8 cellular contexts compared by ENCODE assay signal in the genomic region with DNA sequence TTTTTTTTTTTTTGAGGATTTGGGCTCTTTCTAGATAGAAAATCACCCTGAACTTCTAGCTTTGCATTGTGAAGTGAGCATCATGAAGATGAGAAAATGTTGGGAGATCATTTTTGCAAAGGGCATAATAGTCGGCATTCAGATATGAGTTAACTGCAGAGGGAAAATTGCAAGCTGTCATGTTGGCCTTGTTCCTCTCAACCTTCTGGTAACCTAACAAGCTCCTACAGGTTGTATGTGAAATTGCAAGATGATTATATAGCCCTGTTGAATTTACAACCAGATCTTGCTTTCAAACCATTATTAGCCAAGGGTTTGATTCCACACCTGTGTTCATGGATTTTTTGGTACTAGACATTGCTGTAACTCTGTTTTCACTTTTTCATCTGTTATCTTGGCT. TPM values are rescaled to one million over a fixed set of nuclear protein-coding genes. Genes with fewer than 3 reads are reported as not detected.
A peak's percentile ranks its signal among the peaks of the same experiment; 100 is the strongest.
DNase-seq lines count a peak whose midpoint lies in the region; ATAC-seq and TF ChIP-seq lines count a peak whose summit lies in the region.

No MANE protein-coding gene starts in this region.

- TF ChIP-seq CTCF in activated CD8-positive, alpha-beta T cell treated with anti-CD3 and anti-CD28 coated beads for 36 hours (IDR thresholded peaks at IDR 0.05) = peak; percentile 62
- no peak for TF ChIP-seq CTCF in ovary (IDR thresholded peaks at IDR 0.05)

- H3K4me3 ChIP-seq in ovary = no peak overlapping the region

- POLR2A ChIA-PET in activated CD8-positive, alpha-beta T cell treated with anti-CD3 and anti-CD28 coated beads for 36 hours (lab: Charles Lee) = interaction anchor here (3.5 to 5.3 kb wide), 2 partner anchors 50 to 54 kb away, joined by 24 to 31 read pairs; a partner anchor contains a TSS

- H3K36me3 ChIP-seq in ovary = no peaks in the 10 kb centered on the region

- peak; percentile 13 to 52 for DNase-seq in NCI-H526 (lab: John Stamatoyannopoulos, UW)
- no peak for DNase-seq in NCI-H526 treated with DMSO at 0.1 percent for 48 hours (lab: John Stamatoyannopoulos, UW)
- peak; percentile 41 for DNase-seq in LHCN-M2 (ENCODE audit: low read depth)
- no peak for DNase-seq in activated CD8-positive, alpha-beta T cell treated with anti-CD3 and anti-CD28 coated beads for 36 hours
- no peak for DNase-seq in left colon
- DNase-seq in ovary = no peak

- H3K27me3 Mint-ChIP-seq in activated CD8-positive, alpha-beta T cell treated with anti-CD3 and anti-CD28 coated beads for 36 hours = no peaks in the 10 kb centered on the region

- 43 to 49% (median 46%) methylated on average over 1 of the region's 1 CpG for WGBS in ovary, 3 donors

- H3K4me3 Mint-ChIP-seq in activated CD8-positive, alpha-beta T cell treated with anti-CD3 and anti-CD28 coated beads for 36 hours = peak overlapping the region; percentile 82

- H3K4me1 ChIP-seq in ovary (ENCODE audit: insufficient read depth) = peaks cover 11% of the 10 kb centered on the region

- H3K27ac Mint-ChIP-seq in activated CD8-positive, alpha-beta T cell treated with anti-CD3 and anti-CD28 coated beads for 36 hours = peak overlapping the region; percentile 50

- no peak for TF ChIP-seq POLR2A in ovary (IDR thresholded peaks at IDR 0.05)

- peaks cover 51% of the 10 kb centered on the region for H3K4me1 Mint-ChIP-seq in activated CD8-positive, alpha-beta T cell treated with anti-CD3 and anti-CD28 coated beads for 36 hours (ENCODE audit: low read depth)

- H3K9me3 ChIP-seq in ovary = no peaks in the 10 kb centered on the region

- H3K9me3 Mint-ChIP-seq in activated CD8-positive, alpha-beta T cell treated with anti-CD3 and anti-CD28 coated beads for 36 hours = no peaks in the 10 kb centered on the region

- CTCF ChIA-PET in activated CD8-positive, alpha-beta T cell treated with anti-CD3 and anti-CD28 coated beads for 36 hours (lab: Charles Lee) = interaction anchor here (0.7 to 3.0 kb wide), 8 partner anchors 11 to 81 kb away, joined by 3 to 15 read pairs (median 4); no protein-coding TSS in a partner anchor

- no peak overlapping the region for H3K27ac ChIP-seq in ovary

- intact Hi-C loops in activated CD8-positive, alpha-beta T cell treated with anti-CD3 and anti-CD28 coated beads for 36 hours (cut with micrococcal nuclease) = loop anchor here (5.0 kb wide), 1 partner anchor 48 kb away; no protein-coding TSS in a partner anchor
- intact Hi-C loops in left colon (cut with DNase I, micrococcal nuclease) = no loop called here
- intact Hi-C loops in ovary (cut with DNase I) = loop anchor here in 1 of 4 donors (10.0 kb wide), 1 partner anchor 51 kb away; a partner anchor contains a TSS

- TF ChIP-seq EP300 in ovary (IDR thresholded peaks at IDR 0.05) = no peak

- no peak for ATAC-seq in activated CD8-positive, alpha-beta T cell treated with anti-CD3 and anti-CD28 coated beads for 36 hours
- ATAC-seq in left colon = peak; percentile 48
- no peak for ATAC-seq in HG03196 (IDR thresholded peaks at IDR 0.05; ENCODE audit: unreplicated experiment)
- no peak for ATAC-seq in HG03439 (IDR thresholded peaks at IDR 0.05; ENCODE audit: unreplicated experiment)

- no peaks in the 10 kb centered on the region for H3K27me3 ChIP-seq in ovary

- H3K36me3 Mint-ChIP-seq in activated CD8-positive, alpha-beta T cell treated with anti-CD3 and anti-CD28 coated beads for 36 hours (ENCODE audit: low read depth) = peaks cover 30% of the 10 kb centered on the region

RNA-seq across cellular contexts. Expression of a gene that starts 2.2 kb away (rescaled TPM):
- 54.2 and 57.1 TPM in 2 replicates for total RNA-seq in LHCN-M2 (2014; rRNA removed)
- polyA plus RNA-seq in LHCN-M2 (2012) = 25.7 TPM
- total RNA-seq in activated CD8-positive, alpha-beta T cell treated with anti-CD3 and anti-CD28 coated beads for 36 hours = 10 to 100 TPM; 29.7 to 29.9 TPM
- 10 to 100 TPM; 29.6 to 34.7 TPM for total RNA-seq in left colon
- total RNA-seq in ovary = 10 to 100 TPM; 17.8 to 38.0 (median 27.3) TPM
- 10 to 100 TPM; 13.0 to 29.8 TPM for polyA plus RNA-seq in ovary

RNA-seq across cellular contexts. Expression of a gene that starts 32.7 kb away (rescaled TPM):
- total RNA-seq in LHCN-M2 (2014; rRNA removed) = 52.5 and 84.5 TPM in 2 replicates
- polyA plus RNA-seq in LHCN-M2 (2012) = 32.1 TPM
- total RNA-seq in activated CD8-positive, alpha-beta T cell treated with anti-CD3 and anti-CD28 coated beads for 36 hours = 10 to 100 TPM; 65.8 to 65.9 TPM
- total RNA-seq in left colon = 10 to 100 TPM; 38.2 to 43.4 TPM
- total RNA-seq in ovary = 10 to 100 TPM; 39.9 to 46.5 (median 42.7) TPM
- 10 to 100 TPM; 43.4 to 55.0 TPM for polyA plus RNA-seq in ovary

RNA-seq across cellular contexts. Expression of a gene that starts 45.4 kb away (rescaled TPM):
- 82.7 and 85.0 TPM in 2 replicates for total RNA-seq in LHCN-M2 (2014; rRNA removed)
- 50.5 TPM for polyA plus RNA-seq in LHCN-M2 (2012)
- total RNA-seq in activated CD8-positive, alpha-beta T cell treated with anti-CD3 and anti-CD28 coated beads for 36 hours = 10 to 100 TPM; 57.0 to 59.2 TPM
- 10 to 100 TPM; 85.3 to 97.2 TPM for total RNA-seq in left colon
- total RNA-seq in ovary = 10 to 100 TPM; 16.5 to 33.2 (median 27.3) TPM
- polyA plus RNA-seq in ovary = 10 to 100 TPM in 1 of 2 donors, 1 to 10 TPM in 1; 8.5 to 23.4 TPM

RNA-seq across cellular contexts. Expression of a gene that starts 53.9 kb away (rescaled TPM):
- total RNA-seq in LHCN-M2 (2014; rRNA removed) (700 and 757 TPM in 2 replicates), left colon (100 to 1,000 TPM; 818 to 848 TPM), ovary (1,000 to 10,000 TPM; 1,656 to 2,751 (median 1,969) TPM)
- polyA plus RNA-seq in LHCN-M2 (2012) = 2,123 TPM
- total RNA-seq in activated CD8-positive, alpha-beta T cell treated with anti-CD3 and anti-CD28 coated beads for 36 hours = 1,000 to 10,000 TPM; 1,493 to 1,569 TPM
- polyA plus RNA-seq in ovary = 1,000 to 10,000 TPM; 4,158 to 5,066 TPM

RNA-seq across cellular contexts. Expression of a gene that starts 55.0 kb away (rescaled TPM):
- total RNA-seq in LHCN-M2 (2014; rRNA removed) = 65.3 and 67.6 TPM in 2 replicates
- polyA plus RNA-seq in LHCN-M2 (2012) = 42.5 TPM
- 10 to 100 TPM; 40.7 to 43.6 TPM for total RNA-seq in activated CD8-positive, alpha-beta T cell treated with anti-CD3 and anti-CD28 coated beads for 36 hours
- total RNA-seq in left colon = 100 to 1,000 TPM; 129 to 183 TPM
- 10 to 100 TPM; 10.1 to 17.7 (median 13.4) TPM for total RNA-seq in ovary
- 10 to 100 TPM in 1 of 2 donors, 1 to 10 TPM in 1; 3.2 to 11.5 TPM for polyA plus RNA-seq in ovary

Comparison
In these comparisons a context has a peak if more than half of its experiments do, and no peak if none do; other contexts are left out.
1. DNase-seq: peak in NCI-H526 (2 of 2) and LHCN-M2 (single experiment); none in NCI-H526 treated with DMSO at 0.1 percent for 48 hours (single experiment), activated CD8-positive, alpha-beta T cell treated with anti-CD3 and anti-CD28 coated beads for 36 hours (single experiment), left colon (0 of 2) and ovary (0 of 5).